ENCODE assay signal across 8 cellular contexts in genomic region chr3:185943363-185944106, GRCh38. TPM values are rescaled to one million over a fixed set of nuclear protein-coding genes. Genes with fewer than 3 reads are reported as not detected.
DNase-seq lines count a peak whose midpoint lies in the region; ATAC-seq, FAIRE-seq and TF ChIP-seq lines count a peak whose summit lies in the region.

No MANE protein-coding gene starts in this region.

- intact Hi-C loops in left ventricle myocardium superior (cut with micrococcal nuclease), result no loop called here

- FAIRE-seq in GM12892 (lab: Jason Lieb, UNC), result peak; percentile 94

- peak; percentile 100 for TF ChIP-seq CTCF in retinal pigment epithelial cell (conservative IDR thresholded peaks at IDR 0.05; ENCODE audit: low read depth, low read length)

- ATAC-seq in HG02759 (IDR thresholded peaks at IDR 0.05; ENCODE audit: unreplicated experiment) (peak; percentile 96), left ventricle myocardium superior (peak; percentile 85)

- no peak overlapping the region for H3K4me3 ChIP-seq in retinal pigment epithelial cell (ENCODE audit: low read length)

- TF ChIP-seq POLR2A in GM12892 (IDR thresholded peaks at IDR 0.05; ENCODE audit: low read depth, low read length), result no peak

- DNase-seq in GM12892 (ENCODE audit: insufficient read length) (peak; percentile 55), NCI-H1417 (lab: John Stamatoyannopoulos, UW) (peak; percentile 83 to 93 (median 88)), SW480 (ENCODE audit: low spot score) (peak; percentile 88), amniotic stem cell (lab: John Stamatoyannopoulos, UW) (peak; percentile 41), left ventricle myocardium superior (peak; percentile 85), retinal pigment epithelial cell (ENCODE audit: low read depth) (no peak), NCI-H1048 (lab: John Stamatoyannopoulos, UW) (no peak)

RNA-seq across cellular contexts. Expression of gene TRA2B, which starts 5.7 kb away (rescaled TPM):
- 166 TPM for polyA plus RNA-seq in GM12892 (2012; ENCODE audit: missing spikeins)
- 45.7 TPM for total RNA-seq in left ventricle myocardium superior

Comparison
In these comparisons a context has a peak if more than half of its experiments do, and no peak if none do; other contexts are left out.
1. DNase-seq: peak in GM12892 (single experiment), NCI-H1417 (3 of 3), SW480 (single experiment), amniotic stem cell (single experiment) and left ventricle myocardium superior (single experiment); none in retinal pigment epithelial cell (single experiment) and NCI-H1048 (single experiment).